ENCODE assay signal across 30 cellular contexts in the genomic region with DNA sequence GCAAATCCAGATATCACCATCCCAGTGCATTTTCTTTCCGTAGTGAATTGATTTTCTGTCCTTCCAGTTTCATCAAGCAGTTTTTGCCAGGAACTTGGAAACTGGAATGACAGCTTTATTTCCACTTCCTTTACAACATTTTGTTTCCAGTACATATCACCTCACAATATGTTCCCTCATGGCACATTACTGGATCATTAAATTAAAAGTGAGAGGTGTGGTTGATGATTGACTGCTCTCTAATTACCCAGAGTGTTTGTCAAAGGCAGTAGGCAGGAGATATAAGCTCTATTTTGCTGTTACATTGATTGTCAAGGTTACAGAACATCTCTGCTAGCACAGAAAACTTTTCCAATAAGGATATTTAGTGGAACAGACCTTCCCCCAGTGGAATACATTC. TPM values are rescaled to one million over a fixed set of nuclear protein-coding genes. Genes with fewer than 3 reads are reported as not detected.
"Had no signal": no experiment of that assay in that cellular context is flagged by ENCODE, and none has a peak within 500 bp of the region (broad histone marks: within the 10 kb centered on the region; RNA-seq: fewer than 3 reads in every experiment).

No MANE protein-coding gene starts in this region.

- H3K9me3 ChIP-seq: adrenal gland, body of pancreas had no signal

- H3K27ac ChIP-seq: adrenal gland, WERI-Rb-1 had no signal

- H3K27me3 ChIP-seq: body of pancreas had no signal

- H3K4me1 ChIP-seq: adrenal gland, body of pancreas had no signal

- DNase-seq: activated B cell treated with CpG ODN at 0.5 μM for 24 hours; activated CD4-positive, alpha-beta T cell treated with anti-CD3 and anti-CD28 coated beads for 48 hours; activated CD4-positive, alpha-beta T cell treated with anti-CD3 and anti-CD28 coated beads, Interleukin-2, amount 50 U/mL, for 1 hour; activated CD4-positive, alpha-beta T cell treated with anti-CD3 and anti-CD28 coated beads, Interleukin-2, amount 50 U/mL, for 48 hours; activated CD8-positive, alpha-beta memory T cell treated with anti-CD3 and anti-CD28 coated beads for 24 hours; activated CD8-positive, alpha-beta T cell treated with anti-CD3 and anti-CD28 coated beads for 36 hours; activated effector memory CD4-positive, alpha-beta T cell treated with anti-CD3 and anti-CD28 coated beads, Interleukin-2, amount 50 U/mL, for 16 hours; activated naive CD4-positive, alpha-beta T cell treated with anti-CD3 and anti-CD28 coated beads for 36 hours; activated naive CD8-positive, alpha-beta T cell treated with anti-CD3 and anti-CD28 coated beads for 36 hours; activated naive CD8-positive, alpha-beta T cell treated with anti-CD3 and anti-CD28 coated beads, Interleukin-2, amount 50 U/mL, for 24 hours; activated T-cell treated with anti-CD3 and anti-CD28 coated beads, Interleukin-2, amount 50 U/mL, for 48 hours; adrenal gland; body of pancreas; cortex of kidney; dermis blood vessel endothelial cell; effector CD4-positive, alpha-beta T cell; effector memory CD8-positive, alpha-beta T cell; foreskin fibroblast; head of caudate nucleus; T-helper 1 cell; T-helper 17 cell; WERI-Rb-1 had no signal

- H3K36me3 ChIP-seq: adrenal gland, WERI-Rb-1 had no signal

- H3K4me3 ChIP-seq: adrenal gland, body of pancreas had no signal

- H3K4me3 Mint-ChIP-seq: activated B cell treated with CpG ODN at 0.5 μM for 24 hours; activated CD8-positive, alpha-beta T cell treated with anti-CD3 and anti-CD28 coated beads for 36 hours; activated naive CD4-positive, alpha-beta T cell treated with anti-CD3 and anti-CD28 coated beads for 36 hours; activated naive CD4-positive, alpha-beta T cell treated with anti-CD3 and anti-CD28 coated beads, Interleukin-2, amount 50 U/mL, for 24 hours; activated naive CD8-positive, alpha-beta T cell treated with anti-CD3 and anti-CD28 coated beads for 36 hours; activated naive CD8-positive, alpha-beta T cell treated with anti-CD3 and anti-CD28 coated beads, Interleukin-2, amount 50 U/mL, for 24 hours; activated T-helper 1 cell treated with anti-CD3 and anti-CD28 coated beads, Interleukin-12 subunit alpha, Interleukin-12 subunit beta, Interleukin-2, Interleukin-4 antibody, amounts not matched to agents 30 ng/mL and 10 ng/mL and 1 ng/mL, durations not matched to agents 14 hours and 24 hours and 36 hours; effector memory CD8-positive, alpha-beta T cell; T-helper 17 cell had no signal

- H3K36me3 Mint-ChIP-seq: activated naive CD4-positive, alpha-beta T cell treated with anti-CD3 and anti-CD28 coated beads, Interleukin-2, amount 50 U/mL, for 24 hours; activated naive CD8-positive, alpha-beta T cell treated with anti-CD3 and anti-CD28 coated beads for 36 hours had no signal

- ATAC-seq: activated CD4-positive, CD25-positive, alpha-beta regulatory T cell treated with anti-CD3 and anti-CD28 coated beads, Interleukin-2, amount 50 U/mL, for 24 hours; activated CD8-positive, alpha-beta T cell treated with anti-CD3 and anti-CD28 coated beads for 36 hours; activated naive CD8-positive, alpha-beta T cell treated with anti-CD3 and anti-CD28 coated beads, Interleukin-2, amount 50 U/mL, for 24 hours; body of pancreas; effector memory CD8-positive, alpha-beta T cell; esophagus mucosa; T-helper 17 cell had no signal

- H3K9me3 Mint-ChIP-seq: activated CD8-positive, alpha-beta T cell treated with anti-CD3 and anti-CD28 coated beads for 36 hours; activated naive CD4-positive, alpha-beta T cell treated with anti-CD3 and anti-CD28 coated beads for 36 hours; activated naive CD4-positive, alpha-beta T cell treated with anti-CD3 and anti-CD28 coated beads, Interleukin-2, amount 50 U/mL, for 24 hours; activated naive CD8-positive, alpha-beta T cell treated with anti-CD3 and anti-CD28 coated beads for 36 hours; activated T-helper 1 cell treated with anti-CD3 and anti-CD28 coated beads, Interleukin-12 subunit alpha, Interleukin-12 subunit beta, Interleukin-2, Interleukin-4 antibody, amounts not matched to agents 30 ng/mL and 10 ng/mL and 1 ng/mL, durations not matched to agents 14 hours and 24 hours and 36 hours; activated T-helper 2 cell treated with anti-CD3 and anti-CD28 coated beads, Interferon-gamma antibody, Interleukin-2, Interleukin-4, amounts not matched to agents 10 μg/mL and 5 μg/mL and 100 μg/mL, durations not matched to agents 14 hours and 24 hours and 36 hours; effector memory CD8-positive, alpha-beta T cell had no signal

- H3K4me1 Mint-ChIP-seq: activated B cell treated with CpG ODN at 0.5 μM for 24 hours; activated naive CD4-positive, alpha-beta T cell treated with anti-CD3 and anti-CD28 coated beads, Interleukin-2, amount 50 U/mL, for 24 hours; activated naive CD8-positive, alpha-beta T cell treated with anti-CD3 and anti-CD28 coated beads for 36 hours; activated naive CD8-positive, alpha-beta T cell treated with anti-CD3 and anti-CD28 coated beads, Interleukin-2, amount 50 U/mL, for 24 hours; T-helper 17 cell had no signal

- H3K27ac Mint-ChIP-seq: activated B cell treated with CpG ODN at 0.5 μM for 24 hours; activated CD8-positive, alpha-beta T cell treated with anti-CD3 and anti-CD28 coated beads for 36 hours; activated naive CD4-positive, alpha-beta T cell treated with anti-CD3 and anti-CD28 coated beads for 36 hours; activated naive CD4-positive, alpha-beta T cell treated with anti-CD3 and anti-CD28 coated beads, Interleukin-2, amount 50 U/mL, for 24 hours; activated naive CD8-positive, alpha-beta T cell treated with anti-CD3 and anti-CD28 coated beads for 36 hours; activated naive CD8-positive, alpha-beta T cell treated with anti-CD3 and anti-CD28 coated beads, Interleukin-2, amount 50 U/mL, for 24 hours; activated T-helper 1 cell treated with anti-CD3 and anti-CD28 coated beads, Interleukin-12 subunit alpha, Interleukin-12 subunit beta, Interleukin-2, Interleukin-4 antibody, amounts not matched to agents 30 ng/mL and 10 ng/mL and 1 ng/mL, durations not matched to agents 14 hours and 24 hours and 36 hours; activated T-helper 2 cell treated with anti-CD3 and anti-CD28 coated beads, Interferon-gamma antibody, Interleukin-2, Interleukin-4, amounts not matched to agents 10 μg/mL and 5 μg/mL and 100 μg/mL, durations not matched to agents 14 hours and 24 hours and 36 hours; effector memory CD8-positive, alpha-beta T cell; T-helper 17 cell had no signal

- H3K27me3 Mint-ChIP-seq: activated naive CD4-positive, alpha-beta T cell treated with anti-CD3 and anti-CD28 coated beads, Interleukin-2, amount 50 U/mL, for 24 hours; activated naive CD8-positive, alpha-beta T cell treated with anti-CD3 and anti-CD28 coated beads for 36 hours; activated naive CD8-positive, alpha-beta T cell treated with anti-CD3 and anti-CD28 coated beads, Interleukin-2, amount 50 U/mL, for 24 hours; T-helper 17 cell had no signal

- FAIRE-seq: endometrium, frontal cortex had no signal

RNA-seq across cellular contexts. Expression of gene ACE2, which starts 22.3 kb away (rescaled TPM):
- total RNA-seq: activated B cell treated with CpG ODN at 0.5 μM for 24 hours; activated CD8-positive, alpha-beta T cell treated with anti-CD3 and anti-CD28 coated beads for 36 hours; activated naive CD4-positive, alpha-beta T cell treated with anti-CD3 and anti-CD28 coated beads for 36 hours; activated T-helper 2 cell treated with anti-CD3 and anti-CD28 coated beads, Interferon-gamma antibody, Interleukin-2, Interleukin-4, amounts not matched to agents 10 μg/mL and 5 μg/mL and 100 μg/mL, durations not matched to agents 14 hours and 24 hours and 36 hours; chondrocyte; dermis blood vessel endothelial cell; T-helper 17 cell had no signal

RNA-seq across cellular contexts. Expression of gene CLTRN, which starts 41.5 kb away (rescaled TPM):
- total RNA-seq: activated T-helper 1 cell treated with anti-CD3 and anti-CD28 coated beads, Interleukin-12 subunit alpha, Interleukin-12 subunit beta, Interleukin-2, Interleukin-4 antibody, amounts not matched to agents 30 ng/mL and 10 ng/mL and 1 ng/mL, durations not matched to agents 14 hours and 24 hours and 36 hours had no signal
